ENCODE assay signal across 23 cellular contexts in genomic region chr13:93700115-93700514, GRCh38.
DNase-seq lines count a peak whose midpoint lies in the region; ATAC-seq and TF ChIP-seq lines count a peak whose summit lies in the region.
"Had no signal": no experiment of that assay in that cellular context is flagged by ENCODE, and none has a peak within 500 bp of the region (broad histone marks: within the 10 kb centered on the region; RNA-seq: fewer than 3 reads in every experiment).

No MANE protein-coding gene starts in this region.

- peaks cover 8% of the 10 kb centered on the region for H3K9me3 Mint-ChIP-seq in osteocyte (ENCODE audit: unreplicated experiment)
- H3K9me3 Mint-ChIP-seq: activated naive CD4-positive, alpha-beta T cell treated with anti-CD3 and anti-CD28 coated beads, Interleukin-2, amount 10 ng/mL, durations not matched to agents 7 days and 5 days; activated T-cell treated with anti-CD3 and anti-CD28 coated beads, Interleukin-2, amount 50 U/mL, for 72 hours; stimulated activated naive CD8-positive, alpha-beta T cell treated with anti-CD3 and anti-CD28 coated beads, Interleukin-15, Interleukin-2, amounts not matched to agents 100 ng/mL and 50 ng/mL, for 24 hours had no signal

- H3K27me3 Mint-ChIP-seq in osteocyte (ENCODE audit: unreplicated experiment) = no peaks in the 10 kb centered on the region
- H3K27me3 Mint-ChIP-seq: activated naive CD4-positive, alpha-beta T cell treated with anti-CD3 and anti-CD28 coated beads, Interleukin-2, amount 10 ng/mL, durations not matched to agents 7 days and 5 days; CD4-positive, alpha-beta memory T cell; memory B cell; naive B cell; stimulated activated naive CD8-positive, alpha-beta T cell treated with anti-CD3 and anti-CD28 coated beads, Interleukin-15, Interleukin-2, amounts not matched to agents 100 ng/mL and 50 ng/mL, for 24 hours had no signal

- H3K36me3 ChIP-seq in HEK293 (ENCODE audit: control insufficient read depth in 2 of 2, insufficient read depth in 1 of 2, low read length in 2 of 2) = no peaks in the 10 kb centered on the region
- no peaks in the 10 kb centered on the region for H3K36me3 ChIP-seq in A673 (ENCODE audit: insufficient read depth, low read length, poor library complexity, severe bottlenecking)
- H3K36me3 ChIP-seq: tibial nerve had no signal

- H3K36me3 Mint-ChIP-seq in osteocyte (ENCODE audit: unreplicated experiment) = peaks cover 12% of the 10 kb centered on the region
- H3K36me3 Mint-ChIP-seq: activated naive CD4-positive, alpha-beta T cell treated with anti-CD3 and anti-CD28 coated beads, Interleukin-2, amount 10 ng/mL, durations not matched to agents 7 days and 5 days; CD4-positive, alpha-beta memory T cell; memory B cell; naive B cell had no signal

- no TSS peak for BruUV-seq in A673 (replicated peaks; lab: Mats Ljungman, UMichigan)

- H3K27ac Mint-ChIP-seq in osteocyte (ENCODE audit: unreplicated experiment) = peak overlapping the region; percentile 48
- H3K27ac Mint-ChIP-seq: activated naive CD4-positive, alpha-beta T cell treated with anti-CD3 and anti-CD28 coated beads, Interleukin-2, amount 10 ng/mL, durations not matched to agents 7 days and 5 days; activated T-cell treated with anti-CD3 and anti-CD28 coated beads, Interleukin-2, amount 50 U/mL, for 72 hours; CD4-positive, alpha-beta memory T cell; memory B cell; naive B cell; stimulated activated naive CD8-positive, alpha-beta T cell treated with anti-CD3 and anti-CD28 coated beads, Interleukin-15, Interleukin-2, amounts not matched to agents 100 ng/mL and 50 ng/mL, for 24 hours had no signal

- H3K4me1 ChIP-seq in HEK293 (ENCODE audit: control insufficient read depth, insufficient read depth, low read length) (no peaks in the 10 kb centered on the region), A673 (ENCODE audit: insufficient read depth, low read length, poor library complexity, severe bottlenecking) (no peaks in the 10 kb centered on the region)
- H3K4me1 ChIP-seq: tibial nerve had no signal

- H3K4me3 ChIP-seq in HEK293 (ENCODE audit: low read depth, low read length) = no peak overlapping the region
- H3K4me3 ChIP-seq in A673 (ENCODE audit: low read depth, low read length, poor library complexity, severe bottlenecking) = no peak overlapping the region
- H3K4me3 ChIP-seq: GM12878, tibial nerve had no signal

- DNase-seq in fibroblast of gingiva (ENCODE audit: low read depth) = peak; percentile 25
- no peak for DNase-seq in osteocyte (ENCODE audit: extremely low spot score, unreplicated experiment)
- DNase-seq in NCI-H146 (lab: John Stamatoyannopoulos, UW) = no peak
- DNase-seq in A673 (ENCODE audit: low spot score) = no peak
- DNase-seq: activated CD4-positive, alpha-beta T cell treated with anti-CD3 and anti-CD28 coated beads for 1 hour; activated naive CD4-positive, alpha-beta T cell treated with anti-CD3 and anti-CD28 coated beads, Interleukin-2, amount 10 ng/mL, durations not matched to agents 7 days and 5 days; activated T-cell treated with anti-CD3 and anti-CD28 coated beads, Interleukin-2, amount 50 U/mL, for 72 hours; anterior cingulate cortex; CD4-positive, alpha-beta memory T cell; naive B cell; NCI-H1092 treated with DMSO at 0.1 percent for 48 hours; NCI-H2107; NCI-H524 treated with DMSO at 0.1 percent for 48 hours; stimulated activated CD4-positive, alpha-beta T cell treated with anti-CD3 and anti-CD28 coated beads, Interleukin-4, amount 100 ng/mL, for 4 hours had no signal

- H3K9me3 ChIP-seq in HEK293 (ENCODE audit: control insufficient read depth, insufficient read depth, low read depth, low read length) (no peaks in the 10 kb centered on the region), A673 (ENCODE audit: low read depth, low read length, poor library complexity, severe bottlenecking) (peaks cover 4% of the 10 kb centered on the region)

- CTCF ChIA-PET in HEK293 (lab: Yijun Ruan, JAX) = no interaction called here
- CTCF ChIA-PET in A673 (lab: Charles Lee) = no interaction called here

- POLR2A ChIA-PET in HEK293 (lab: Yijun Ruan, JAX) (no interaction called here), A673 (lab: Charles Lee; ENCODE audit: low non-redundant PET) (no interaction called here)

- TF ChIP-seq CTCF in HEK293 (tag by site-specific recombination; IDR thresholded peaks at IDR 0.05) (no peak), osteocyte (IDR thresholded peaks at IDR 0.05) (no peak), A673 (conservative IDR thresholded peaks at IDR 0.05; ENCODE audit: low read depth, low read length) (no peak)

- intact Hi-C loops in A673 (cut with micrococcal nuclease; ENCODE audit: unreplicated experiment) = no loop called here

- no peak overlapping the region for H3K27ac ChIP-seq in HEK293 (ENCODE audit: extremely low read depth, low read depth, low read length)
- H3K27ac ChIP-seq in A673 (ENCODE audit: low read depth, low read length, poor library complexity, severe bottlenecking) = no peak overlapping the region
- H3K27ac ChIP-seq: HL-60, tibial nerve had no signal

- TF ChIP-seq POLR2A in GM18505 (IDR thresholded peaks at IDR 0.05; ENCODE audit: borderline replicate concordance, extremely low read depth, insufficient read depth, insufficient read length) = no peak

- ATAC-seq in SK-N-SH treated with all-trans-retinoic acid at 6 μM for 48 hours (peak; percentile 82), GM18505 (IDR thresholded peaks at IDR 0.05; ENCODE audit: unreplicated experiment) (no peak)
- ATAC-seq: activated T-cell treated with anti-CD3 and anti-CD28 coated beads, Interleukin-2, amount 50 U/mL, for 72 hours; GM12878; HepG2 had no signal

- H3K4me1 Mint-ChIP-seq in osteocyte (ENCODE audit: unreplicated experiment) = peaks cover 32% of the 10 kb centered on the region
- H3K4me1 Mint-ChIP-seq: activated naive CD4-positive, alpha-beta T cell treated with anti-CD3 and anti-CD28 coated beads, Interleukin-2, amount 10 ng/mL, durations not matched to agents 7 days and 5 days; CD4-positive, alpha-beta memory T cell; memory B cell; naive B cell had no signal

- H3K27me3 ChIP-seq in A673 (replicated peaks; ENCODE audit: insufficient read depth, low read depth, low read length, poor library complexity) = no peaks in the 10 kb centered on the region
- H3K27me3 ChIP-seq: tibial nerve had no signal

- no peak overlapping the region for H3K4me3 Mint-ChIP-seq in osteocyte (ENCODE audit: unreplicated experiment)
- H3K4me3 Mint-ChIP-seq: activated naive CD4-positive, alpha-beta T cell treated with anti-CD3 and anti-CD28 coated beads, Interleukin-2, amount 10 ng/mL, durations not matched to agents 7 days and 5 days; activated T-cell treated with anti-CD3 and anti-CD28 coated beads, Interleukin-2, amount 50 U/mL, for 72 hours; CD4-positive, alpha-beta memory T cell; memory B cell; naive B cell; stimulated activated naive CD8-positive, alpha-beta T cell treated with anti-CD3 and anti-CD28 coated beads, Interleukin-15, Interleukin-2, amounts not matched to agents 100 ng/mL and 50 ng/mL, for 24 hours had no signal

TF ChIP-seq in HEK293, 187 proteins besides CTCF, POLR2A, EP300 and RAD21:
- no peak for TF ChIP-seq ZNF2 (tag by site-specific recombination; IDR thresholded peaks at IDR 0.05)
- peak; percentile 22; the same call in 1 of the 2 replicates for TF ChIP-seq ZBTB20 (tag by site-specific recombination; IDR thresholded peaks at IDR 0.05)

TF ChIP-seq in SK-N-SH treated with all-trans-retinoic acid at 6 μM for 48 hours, 23 proteins besides CTCF, POLR2A, EP300 and RAD21:
- TF ChIP-seq ISL1 (CRISPR knock-in tag; IDR thresholded peaks at IDR 0.05) = 0 out of 2 replicates have a peak, but pooled peaks have one; percentile 29
- no peak for TF ChIP-seq CREB5 (CRISPR knock-in tag; IDR thresholded peaks at IDR 0.05; ENCODE audit: low read depth)
- TF ChIP-seq ZC3H10 (CRISPR knock-in tag; IDR thresholded peaks at IDR 0.05) = no peak
- TF ChIP-seq TCF4 (CRISPR knock-in tag; IDR thresholded peaks at IDR 0.05; ENCODE audit: borderline replicate concordance) = no peak
